ENCODE assay signal across 7 cellular contexts in the genomic region with DNA sequence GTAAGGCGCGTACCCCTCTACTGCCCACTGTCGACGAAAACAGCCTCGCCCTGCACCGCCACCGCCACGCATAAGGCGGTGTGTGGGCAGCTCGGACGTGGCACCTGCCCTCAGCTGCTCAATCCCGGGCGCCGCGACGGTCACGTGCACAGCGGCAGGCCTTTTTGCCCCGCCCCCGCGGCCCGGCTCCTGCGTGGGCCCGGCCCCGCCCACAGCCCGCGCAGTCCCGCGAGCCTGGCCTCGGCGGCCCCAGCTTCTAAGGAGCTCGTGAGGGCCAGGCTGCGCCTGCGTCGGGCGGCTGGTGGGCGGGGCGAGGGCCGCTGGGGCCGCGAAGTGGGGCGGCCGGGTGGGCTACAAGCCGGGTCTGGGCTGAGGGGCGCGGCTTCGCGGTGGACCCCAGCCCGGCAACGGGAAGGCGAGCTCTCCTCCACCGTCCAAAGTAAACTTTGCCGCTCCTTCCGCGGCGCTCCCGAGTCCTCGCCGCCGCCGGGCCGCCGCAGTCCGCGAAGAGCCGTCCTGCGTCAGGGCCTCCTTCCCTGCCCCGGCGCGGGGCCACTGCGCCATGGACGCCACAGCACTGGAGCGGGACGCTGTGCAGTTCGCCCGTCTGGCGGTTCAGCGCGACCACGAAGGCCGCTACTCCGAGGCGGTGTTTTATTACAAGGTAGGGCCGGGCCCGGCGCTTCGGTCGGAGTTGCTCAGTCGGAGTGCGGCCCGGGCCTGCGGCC. TPM values are rescaled to one million over a fixed set of nuclear protein-coding genes. Genes with fewer than 3 reads are reported as not detected.
A peak's percentile ranks its signal among the peaks of the same experiment; 100 is the strongest.
DNase-seq lines count a peak whose midpoint lies in the region; ATAC-seq, FAIRE-seq and TF ChIP-seq lines count a peak whose summit lies in the region.

CAPN7 (plus strand) TSS at position 313 of the 728 bp plus-strand sequence; CDS start at position 563, 250 bp downstream.

- in situ Hi-C loops in mammary epithelial cell (cut with MboI; ENCODE audit: low sequenced_read_pairs in 2 of 2): loop anchor here (10.0 to 25.0 kb wide), 3 partner anchors 91 to 269 kb away; partner anchors contain the start of gene NR2C2 (in 1 of the 2)

- CTCF ChIA-PET in mammary epithelial cell (lab: Charles Lee; ENCODE audit: low non-redundant PET): interaction anchor here (0.5 to 0.6 kb wide), 2 partner anchors 23 to 266 kb away, joined by 7 to 21 read pairs; no protein-coding TSS in a partner anchor

- H3K9ac ChIP-seq in mammary epithelial cell (ENCODE audit: insufficient read depth, low read length) (peak within 1 kb of the TSS; percentile 82), kidney (ENCODE audit: low read length in 2 of 2) (peak within 1 kb of the TSS; percentile 72 to 98)

- H3K27me3 ChIP-seq in mammary epithelial cell (ENCODE audit: insufficient read depth, low read length): no peaks in the 10 kb centered on the region

- dilution Hi-C loops in mammary epithelial cell (cut with HindIII; ENCODE audit: low sequenced_read_pairs): no loop called here

- H3K79me2 ChIP-seq in mammary epithelial cell (ENCODE audit: insufficient read depth, low read length): peaks cover 45% of the 10 kb centered on the region

- H2AFZ ChIP-seq in mammary epithelial cell (ENCODE audit: low read depth, low read length): peak within 1 kb of the TSS; percentile 97

- peak; percentile 86 for ATAC-seq in GM18867 (IDR thresholded peaks at IDR 0.05; ENCODE audit: unreplicated experiment)
- peak; percentile 84 for ATAC-seq in HG03095 (IDR thresholded peaks at IDR 0.05; ENCODE audit: unreplicated experiment)

- H3K9me3 ChIP-seq in mammary epithelial cell (replicated peaks; ENCODE audit: insufficient read depth, low read length) (no peaks in the 10 kb centered on the region), kidney (ENCODE audit: control insufficient read depth in 1 of 2, low read length in 2 of 2) (no peaks in the 10 kb centered on the region)

- peak within 1 kb of the TSS; percentile 70 for H3K27ac ChIP-seq in mammary epithelial cell (ENCODE audit: insufficient read depth, low read depth, low read length)
- H3K27ac ChIP-seq in kidney (ENCODE audit: low read depth in 2 of 2, low read length in 2 of 2): peak within 1 kb of the TSS; percentile 92

- peak within 1 kb of the TSS; percentile 93 to 96 (median 95) for H3K4me3 ChIP-seq in mammary epithelial cell (replicated peaks in 1 of 3; ENCODE audit: insufficient read depth in 1 of 3, low read depth in 2 of 3, low read length in 3 of 3)
- peak within 1 kb of the TSS; percentile 89 to 95 for H3K4me3 ChIP-seq in kidney (ENCODE audit: low read length in 2 of 2)

- no TSS peak for BruUV-seq in mammary epithelial cell (replicated peaks; lab: Mats Ljungman, UMichigan)

- DNase-seq in mammary epithelial cell: peak; percentile 89
- peak; percentile 98 for DNase-seq in kidney
- DNase-seq in stimulated activated CD4-positive, alpha-beta T cell treated with anti-CD3 and anti-CD28 coated beads, Interleukin-1b, Interleukin-23, amount 100 ng/mL, for 24 hours (ENCODE audit: low read depth in 4 of 4, low spot score in 1 of 4): peak; percentile 74 to 95 (median 89)
- no peak for DNase-seq in SKM-1 (lab: John Stamatoyannopoulos, UW; ENCODE audit: unreplicated experiment)

- intact Hi-C loops in T-helper 1 cell treated with Interleukin-12 subunit alpha and Interleukin-12 subunit beta and Interleukin-4 antibody, amounts not matched to agents 30 ng/mL and 1 ng/mL, for 36 hours (cut with micrococcal nuclease): loop anchor here (1.0 to 10.0 kb wide), 18 partner anchors 63 to 1781 kb away; partner anchors contain the start of genes ANKRD28, BTD, EAF1 and HACL1
- intact Hi-C loops in mammary epithelial cell (cut with micrococcal nuclease) (loop anchor here (1.0 to 5.0 kb wide), 4 partner anchors 46 to 1041 kb away; no protein-coding TSS in a partner anchor), kidney (cut with DNase I) (no loop called here)

- H4K20me1 ChIP-seq in mammary epithelial cell (ENCODE audit: insufficient read depth, low read length): no peaks in the 10 kb centered on the region

- H3K4me2 ChIP-seq in mammary epithelial cell (ENCODE audit: insufficient read depth, low read depth, low read length): peak within 1 kb of the TSS; percentile 96

- H3K36me3 ChIP-seq in mammary epithelial cell (ENCODE audit: insufficient read depth, low read length): peaks cover 4% of the 10 kb centered on the region
- peaks cover 0 to 4% of the 10 kb centered on the region in 2 donors for H3K36me3 ChIP-seq in kidney (ENCODE audit: control insufficient read depth in 1 of 2, insufficient read depth in 2 of 2, low read length in 2 of 2)

- TF ChIP-seq CTCF in mammary epithelial cell (conservative IDR thresholded peaks at IDR 0.05 in 1 of 2, IDR thresholded peaks at IDR 0.05 in 1 of 2; ENCODE audit: extremely low read depth in 1 of 2, insufficient read depth in 1 of 2, low read depth in 1 of 2, low read length in 2 of 2) (peak; percentile 21 to 43), kidney (IDR thresholded peaks at IDR 0.05; ENCODE audit: borderline replicate concordance, extremely low read depth, insufficient read depth) (peak; percentile 49)

- no peak for FAIRE-seq in kidney (lab: Jason Lieb, UNC)

- peaks cover 8% of the 10 kb centered on the region for H3K4me1 ChIP-seq in mammary epithelial cell (ENCODE audit: insufficient read depth, low read length)
- H3K4me1 ChIP-seq in kidney (ENCODE audit: control insufficient read depth in 1 of 2, insufficient read depth in 1 of 2, low read depth in 1 of 2, low read length in 2 of 2): peaks cover 2 to 5% of the 10 kb centered on the region in 2 donors

- 0% methylated on average over 22 of the region's 92 CpGs for WGBS in mammary epithelial cell (ENCODE audit: low coverage, missing lambda C conversion rate)

RNA-seq across cellular contexts. Expression of gene CAPN7, which starts in this region (rescaled TPM):
- 31.7 and 32.9 TPM in 2 replicates for total RNA-seq in T-helper 1 cell treated with Interleukin-12 subunit alpha and Interleukin-12 subunit beta and Interleukin-4 antibody, amounts not matched to agents 30 ng/mL and 1 ng/mL, for 36 hours
- 10 to 100 TPM; 32.8 to 46.0 TPM for total RNA-seq in mammary epithelial cell
- 12.9 TPM for polyA plus RNA-seq in mammary epithelial cell
- 7.0 TPM for polyA minus RNA-seq in mammary epithelial cell
- 40.7 TPM for total RNA-seq in kidney
- 14.9 TPM for polyA plus RNA-seq in kidney (ENCODE audit: insufficient read depth, low read depth, low replicate concordance)
